Comparison of ENCODE assay signal across 1 cellular context in genomic region chr4:2796261-2797187, GRCh38.
TF ChIP-seq lines count a peak whose summit lies in the region.

No MANE protein-coding gene starts in this region.

TF ChIP-seq in H1, 55 proteins besides CTCF, POLR2A, EP300 and RAD21:
- no peak for TF ChIP-seq POU5F1 (IDR thresholded peaks at IDR 0.05; ENCODE audit: low read depth, low read length)
- no peak for TF ChIP-seq JUN (IDR thresholded peaks at IDR 0.05; ENCODE audit: low read depth, low read length)
- no peak for TF ChIP-seq HDAC2 (IDR thresholded peaks at IDR 0.05; ENCODE audit: borderline replicate concordance in 1 of 2, low read depth in 2 of 2, low read length in 2 of 2)
- no peak for TF ChIP-seq SIX5 (IDR thresholded peaks at IDR 0.05; ENCODE audit: low read depth, low read length)
- no peak for TF ChIP-seq KDM1A (IDR thresholded peaks at IDR 0.05; ENCODE audit: borderline replicate concordance, low read length)
- TF ChIP-seq ATF2 (IDR thresholded peaks at IDR 0.05; ENCODE audit: low read length), result no peak
- TF ChIP-seq CBX8 (IDR thresholded peaks at IDR 0.05; ENCODE audit: borderline replicate concordance, low read depth, low read length), result no peak
- no peak for TF ChIP-seq RNF2 (IDR thresholded peaks at IDR 0.05; ENCODE audit: borderline replicate concordance, low read depth, low read length, missing control alignments, poor library complexity, severe bottlenecking)
- no peak for TF ChIP-seq EGR1 (IDR thresholded peaks at IDR 0.05; ENCODE audit: borderline replicate concordance, low read depth, low read length)
- TF ChIP-seq CHD2 (IDR thresholded peaks at IDR 0.05; ENCODE audit: low read length), result no peak
- no peak for TF ChIP-seq CREB1 (IDR thresholded peaks at IDR 0.05)
- no peak for TF ChIP-seq CTBP2 (IDR thresholded peaks at IDR 0.05; ENCODE audit: borderline replicate concordance, insufficient read depth, insufficient read length, low read length)
